8 cellular contexts compared by ENCODE assay signal in genomic region chr19:12495002-12495802, GRCh38. TPM values are rescaled to one million over a fixed set of nuclear protein-coding genes. Genes with fewer than 3 reads are reported as not detected.
DNase-seq lines count a peak whose midpoint lies in the region; ATAC-seq, FAIRE-seq and TF ChIP-seq lines count a peak whose summit lies in the region.

No MANE protein-coding gene starts in this region.

- H3K27me3 Mint-ChIP-seq in CD14-positive monocyte (ENCODE audit: low read depth in 3 of 3): peaks cover 3 to 21% (median 13%) of the 10 kb centered on the region in 3 donors
- H3K27me3 Mint-ChIP-seq in activated naive CD4-positive, alpha-beta T cell treated with anti-CD3 and anti-CD28 coated beads for 36 hours (ENCODE audit: low read depth): no peaks in the 10 kb centered on the region

- H3K36me3 ChIP-seq in neuron (ENCODE audit: insufficient read depth, low read length) (no peaks in the 10 kb centered on the region), stomach smooth muscle (ENCODE audit: control insufficient read depth in 2 of 2, insufficient read depth in 2 of 2, low read length in 2 of 2) (no peaks in the 10 kb centered on the region)

- FAIRE-seq in frontal cortex (lab: Jason Lieb, UNC): peak; percentile 6

- H2AFZ ChIP-seq in neuron (ENCODE audit: low read depth, low read length): no peak overlapping the region

- H3K4me3 Mint-ChIP-seq in CD14-positive monocyte: peak overlapping the region; percentile 85 to 93
- H3K4me3 Mint-ChIP-seq in activated naive CD4-positive, alpha-beta T cell treated with anti-CD3 and anti-CD28 coated beads for 36 hours: peak overlapping the region; percentile 87

- ATAC-seq in GM19463 (IDR thresholded peaks at IDR 0.05; ENCODE audit: unreplicated experiment): peak; percentile 63

- peaks cover 12% of the 10 kb centered on the region for H3K4me1 Mint-ChIP-seq in CD14-positive monocyte
- H3K4me1 Mint-ChIP-seq in activated naive CD4-positive, alpha-beta T cell treated with anti-CD3 and anti-CD28 coated beads for 36 hours (ENCODE audit: low read depth): peaks cover 9% of the 10 kb centered on the region

- H3K27me3 ChIP-seq in neuron (ENCODE audit: insufficient read depth, low read length) (no peaks in the 10 kb centered on the region), stomach smooth muscle (ENCODE audit: control insufficient read depth in 1 of 2, insufficient read depth in 2 of 2, low read length in 2 of 2) (no peaks in the 10 kb centered on the region)

- H3K4me3 ChIP-seq in neuron (ENCODE audit: low read length) (peak overlapping the region; percentile 42), stomach smooth muscle (ENCODE audit: low read length in 2 of 2) (peak overlapping the region; percentile 82 to 85)

- peak overlapping the region; percentile 70 to 85 for H3K9ac ChIP-seq in stomach smooth muscle (ENCODE audit: low read length in 2 of 2)

- H3K27ac Mint-ChIP-seq in CD14-positive monocyte: peak overlapping the region in 2 of 7 donors; percentile 7 to 46
- H3K27ac Mint-ChIP-seq in activated naive CD4-positive, alpha-beta T cell treated with anti-CD3 and anti-CD28 coated beads for 36 hours: peak overlapping the region; percentile 89

- no peaks in the 10 kb centered on the region for H3K36me3 Mint-ChIP-seq in CD14-positive monocyte
- H3K36me3 Mint-ChIP-seq in activated naive CD4-positive, alpha-beta T cell treated with anti-CD3 and anti-CD28 coated beads for 36 hours (ENCODE audit: low read depth): no peaks in the 10 kb centered on the region

- H3K4me1 ChIP-seq in neuron (ENCODE audit: insufficient read depth, low read length) (no peaks in the 10 kb centered on the region), stomach smooth muscle (ENCODE audit: control insufficient read depth, insufficient read depth, low read length) (peaks cover 7% of the 10 kb centered on the region)

- DNase-seq in CD14-positive monocyte (ENCODE audit: low spot score) (peak; percentile 87), KG1 (lab: John Stamatoyannopoulos, UW) (peak; percentile 72), SHP77 (lab: John Stamatoyannopoulos, UW) (peak; percentile 94 to 96), frontal cortex (ENCODE audit: low spot score in 2 of 2) (peak; percentile 76 to 92)
- peak; percentile 98 for DNase-seq in activated naive CD4-positive, alpha-beta T cell treated with anti-CD3 and anti-CD28 coated beads for 36 hours

- CTCF ChIA-PET in activated naive CD4-positive, alpha-beta T cell treated with anti-CD3 and anti-CD28 coated beads for 36 hours (lab: Charles Lee): interaction anchor here (0.5 to 1.9 kb wide), 11 partner anchors 11 to 436 kb away, joined by 3 to 8 read pairs (median 4); partner anchors contain the start of gene ZNF709

- H3K27ac ChIP-seq in stomach smooth muscle (ENCODE audit: low read length): peak overlapping the region; percentile 49

- H3K9me3 Mint-ChIP-seq in CD14-positive monocyte: peaks cover 9 to 77% (median 41%) of the 10 kb centered on the region in 7 donors
- peaks cover 5% of the 10 kb centered on the region for H3K9me3 Mint-ChIP-seq in activated naive CD4-positive, alpha-beta T cell treated with anti-CD3 and anti-CD28 coated beads for 36 hours

- intact Hi-C loops in CD14-positive monocyte (cut with micrococcal nuclease): no loop called here
- intact Hi-C loops in activated naive CD4-positive, alpha-beta T cell treated with anti-CD3 and anti-CD28 coated beads for 36 hours (cut with micrococcal nuclease): loop anchor here (1.0 to 5.0 kb wide), 9 partner anchors 11 to 332 kb away; partner anchors contain the start of genes DHPS, ZNF136, ZNF443 and ZNF563

- TF ChIP-seq CTCF in CD14-positive monocyte (IDR thresholded peaks at IDR 0.05): peak; percentile 22

- H3K9me3 ChIP-seq in neuron (ENCODE audit: low read length): peaks cover 1% of the 10 kb centered on the region
- no peaks in the 10 kb centered on the region for H3K9me3 ChIP-seq in stomach smooth muscle (ENCODE audit: control insufficient read depth in 2 of 2, low read length in 2 of 2)

RNA-seq across cellular contexts. Expression of gene ZNF709, which starts 10.6 kb away (rescaled TPM):
- polyA plus RNA-seq in CD14-positive monocyte: under 1 TPM; 0.15 to 0.19 TPM
- 1 to 10 TPM; 1.9 to 2.4 TPM for total RNA-seq in activated naive CD4-positive, alpha-beta T cell treated with anti-CD3 and anti-CD28 coated beads for 36 hours
- 37.5 TPM for total RNA-seq in frontal cortex

RNA-seq across cellular contexts. Expression of gene ZNF443, which starts 54.4 kb away (rescaled TPM):
- polyA plus RNA-seq in CD14-positive monocyte: under 1 TPM; 0.24 to 1.00 TPM
- total RNA-seq in activated naive CD4-positive, alpha-beta T cell treated with anti-CD3 and anti-CD28 coated beads for 36 hours: 1 to 10 TPM; 3.7 to 4.1 TPM
- total RNA-seq in frontal cortex: 14.3 TPM

RNA-seq across cellular contexts. Expression of gene ZNF564, which starts 56.1 kb away (rescaled TPM):
- 1 to 10 TPM; 8.4 TPM for polyA plus RNA-seq in CD14-positive monocyte
- total RNA-seq in activated naive CD4-positive, alpha-beta T cell treated with anti-CD3 and anti-CD28 coated beads for 36 hours: 1 to 10 TPM; 5.6 to 5.7 TPM
- 32.6 TPM for total RNA-seq in frontal cortex

Comparison
In these comparisons a context has a peak if more than half of its experiments do, and no peak if none do; other contexts are left out.
1. Peak in every context shown above with its lines: DNase-seq, ATAC-seq, H3K4me3 ChIP-seq and H3K27ac ChIP-seq.
2. RNA of gene ZNF709, which starts 10.6 kb away (total RNA-seq): 37.5 TPM in frontal cortex (single experiment); 1.9 to 2.4 TPM in activated naive CD4-positive, alpha-beta T cell treated with anti-CD3 and anti-CD28 coated beads for 36 hours; every median in the first group is over 10 times any median in the second.